19 cellular contexts compared by ENCODE assay signal in the genomic region with DNA sequence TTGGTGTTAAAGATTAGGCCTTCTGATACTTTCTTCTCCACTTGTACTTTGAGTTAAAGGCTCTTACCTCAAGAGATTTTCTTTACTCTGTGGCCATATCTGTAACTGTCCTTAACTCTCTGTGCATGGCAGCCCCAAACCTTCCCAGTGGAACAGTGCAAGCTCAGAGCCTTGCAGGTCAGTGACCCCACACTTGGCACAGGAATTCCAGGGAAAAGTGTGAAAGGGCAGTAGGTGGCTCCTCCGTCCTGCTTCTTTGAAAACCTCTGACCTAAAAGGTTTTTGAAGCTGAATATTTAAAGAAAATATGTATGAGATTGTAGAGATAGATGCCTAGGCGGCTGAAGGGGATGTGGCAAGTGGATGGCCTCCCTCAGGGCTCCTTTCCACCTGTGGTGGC.
"Had no signal": no experiment of that assay in that cellular context is flagged by ENCODE, and none has a peak within 500 bp of the region (broad histone marks: within the 10 kb centered on the region; RNA-seq: fewer than 3 reads in every experiment).

No MANE protein-coding gene starts in this region.

- H3K27ac ChIP-seq: foreskin keratinocyte, ovary, prostate gland, tibial nerve, WERI-Rb-1 had no signal

- H3K27me3 ChIP-seq: foreskin keratinocyte, ovary, tibial nerve had no signal

- H3K4me3 Mint-ChIP-seq: activated naive CD8-positive, alpha-beta T cell; activated T-helper 17 cell treated with anti-CD3 and anti-CD28 coated beads, Interleukin-2, amount 50 U/mL, for 72 hours; immature natural killer cell; memory B cell; naive thymus-derived CD4-positive, alpha-beta T cell; stimulated activated naive CD8-positive, alpha-beta T cell treated with anti-CD3 and anti-CD28 coated beads, Interleukin-15, Interleukin-2, amounts not matched to agents 100 ng/mL and 50 ng/mL, for 24 hours had no signal

- H3K27ac Mint-ChIP-seq: activated naive CD8-positive, alpha-beta T cell; activated T-helper 17 cell treated with anti-CD3 and anti-CD28 coated beads, Interleukin-2, amount 50 U/mL, for 72 hours; immature natural killer cell; memory B cell; stimulated activated naive CD8-positive, alpha-beta T cell treated with anti-CD3 and anti-CD28 coated beads, Interleukin-15, Interleukin-2, amounts not matched to agents 100 ng/mL and 50 ng/mL, for 24 hours had no signal

- H3K9me3 ChIP-seq: ovary, prostate gland, tibial nerve had no signal

- H3K4me1 Mint-ChIP-seq: activated T-helper 17 cell treated with anti-CD3 and anti-CD28 coated beads, Interleukin-2, amount 50 U/mL, for 72 hours; immature natural killer cell; memory B cell had no signal

- H3K4me1 ChIP-seq: prostate gland had no signal

- H3K4me3 ChIP-seq: ovary, prostate gland, tibial nerve had no signal

- H3K36me3 ChIP-seq: ovary, prostate gland, tibial nerve, WERI-Rb-1 had no signal

- H3K27me3 Mint-ChIP-seq: activated naive CD8-positive, alpha-beta T cell; activated T-helper 17 cell treated with anti-CD3 and anti-CD28 coated beads, Interleukin-2, amount 50 U/mL, for 72 hours had no signal

- DNase-seq: activated CD4-positive, alpha-beta T cell treated with anti-CD3 and anti-CD28 coated beads for 1 hour; activated CD4-positive, alpha-beta T cell treated with anti-CD3 and anti-CD28 coated beads, Interleukin-2, amount 50 U/mL, for 1 hour; activated T-cell treated with anti-CD3 and anti-CD28 coated beads, Interleukin-2, amount 50 U/mL, for 1 hour; amniotic stem cell; cortex of kidney; immature natural killer cell; kidney glomerular epithelial cell; naive thymus-derived CD4-positive, alpha-beta T cell; ovary; stimulated activated CD4-positive, alpha-beta T cell treated with anti-CD3 and anti-CD28 coated beads, Interleukin-1b, Interleukin-23, amount 100 ng/mL, for 48 hours; T-helper 1 cell; WERI-Rb-1 had no signal

- ATAC-seq: activated T-helper 17 cell treated with anti-CD3 and anti-CD28 coated beads, Interleukin-2, amount 50 U/mL, for 72 hours; naive thymus-derived CD4-positive, alpha-beta T cell had no signal

- H3K9me3 Mint-ChIP-seq: activated T-helper 17 cell treated with anti-CD3 and anti-CD28 coated beads, Interleukin-2, amount 50 U/mL, for 72 hours; immature natural killer cell; memory B cell; naive thymus-derived CD4-positive, alpha-beta T cell; stimulated activated naive CD8-positive, alpha-beta T cell treated with anti-CD3 and anti-CD28 coated beads, Interleukin-15, Interleukin-2, amounts not matched to agents 100 ng/mL and 50 ng/mL, for 24 hours had no signal

- H3K36me3 Mint-ChIP-seq: activated naive CD8-positive, alpha-beta T cell; immature natural killer cell; memory B cell; naive thymus-derived CD4-positive, alpha-beta T cell had no signal
